ENCODE assay signal across 20 cellular contexts in the genomic region with DNA sequence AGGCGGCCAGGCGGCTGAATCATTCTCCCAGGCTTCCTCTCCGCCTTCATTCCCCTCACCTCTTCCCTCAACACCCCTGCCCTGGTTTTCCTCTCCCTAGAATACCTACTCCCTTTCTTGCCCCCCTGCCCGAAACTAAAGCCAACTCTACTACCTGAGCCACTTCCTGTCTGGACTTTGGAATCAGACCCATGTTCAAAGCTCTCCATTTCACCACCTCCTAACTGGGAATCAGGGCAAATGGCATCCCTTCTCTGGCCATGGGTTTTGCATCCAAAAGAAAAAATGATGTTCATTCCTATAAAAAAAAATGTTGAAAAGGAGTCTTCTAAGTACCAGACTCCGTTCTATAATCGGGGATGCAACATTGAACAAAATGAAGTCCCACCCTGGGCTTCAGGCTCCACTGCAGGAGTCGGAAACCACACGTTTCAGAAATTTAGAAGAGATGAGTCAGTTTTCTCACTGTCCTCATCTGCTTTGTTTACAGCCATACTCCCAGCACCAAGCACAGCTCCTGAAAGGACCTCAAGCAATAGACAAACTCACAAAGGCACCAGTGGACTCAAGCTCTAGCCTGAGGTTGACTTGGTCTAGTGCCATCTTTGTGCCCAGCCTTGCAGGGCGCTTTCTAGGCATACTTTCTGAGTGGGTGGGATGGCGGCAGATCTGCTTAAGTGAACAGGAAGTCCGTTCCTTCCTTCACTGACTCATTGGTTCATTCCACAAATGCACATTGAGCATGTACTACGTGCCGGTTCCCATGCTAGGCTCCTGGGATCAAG.
A peak's percentile ranks its signal among the peaks of the same experiment; 100 is the strongest.
DNase-seq lines count a peak whose midpoint lies in the region; ATAC-seq and TF ChIP-seq lines count a peak whose summit lies in the region.
"Had no signal": no experiment of that assay in that cellular context is flagged by ENCODE, and none has a peak within 500 bp of the region (broad histone marks: within the 10 kb centered on the region; RNA-seq: fewer than 3 reads in every experiment).

No MANE protein-coding gene starts in this region.

- no peaks in the 10 kb centered on the region for H3K36me3 ChIP-seq in neural cell (ENCODE audit: insufficient read depth, low read length)
- H3K36me3 ChIP-seq: tibial artery had no signal

- no peak overlapping the region for H3K4me3 Mint-ChIP-seq in H9
- H3K4me3 Mint-ChIP-seq: activated CD8-positive, alpha-beta T cell treated with anti-CD3 and anti-CD28 coated beads for 36 hours; activated naive CD4-positive, alpha-beta T cell treated with anti-CD3 and anti-CD28 coated beads, Interleukin-2, amount 50 U/mL, for 24 hours; activated T-cell treated with anti-CD3 and anti-CD28 coated beads, Interleukin-2, amount 50 U/mL, for 4 hours; T-helper 17 cell had no signal

- no peak overlapping the region for H2BK5ac ChIP-seq in H9 (ENCODE audit: insufficient read length, low read length)

- H3K27ac Mint-ChIP-seq in H9: no peak overlapping the region
- H3K27ac Mint-ChIP-seq: activated CD8-positive, alpha-beta T cell treated with anti-CD3 and anti-CD28 coated beads for 36 hours; activated naive CD4-positive, alpha-beta T cell treated with anti-CD3 and anti-CD28 coated beads, Interleukin-2, amount 50 U/mL, for 24 hours; T-helper 17 cell had no signal

- H3K4me3 ChIP-seq in neural cell (ENCODE audit: low read length): peak overlapping the region; percentile 7
- H3K4me3 ChIP-seq: body of pancreas, coronary artery, tibial artery had no signal

- no peak for TF ChIP-seq CTCF in H9 (conservative IDR thresholded peaks at IDR 0.05)
- no peak for TF ChIP-seq CTCF in VCaP (conservative IDR thresholded peaks at IDR 0.05)
- TF ChIP-seq CTCF in neural cell (IDR thresholded peaks at IDR 0.05; ENCODE audit: poor library complexity, severe bottlenecking): no peak

- H3K18ac ChIP-seq in H9 (ENCODE audit: insufficient read length, low read depth, low read length): no peak overlapping the region

- H2BK12ac ChIP-seq in H9 (ENCODE audit: insufficient read length, low read depth, low read length): no peak overlapping the region

- no peak overlapping the region for H3K14ac ChIP-seq in H9 (ENCODE audit: insufficient read depth, low read length)

- no peaks in the 10 kb centered on the region for H3K9me3 ChIP-seq in H9 (ENCODE audit: control insufficient read depth, low read depth, low read length)
- H3K9me3 ChIP-seq in neural cell (ENCODE audit: low read length): no peaks in the 10 kb centered on the region
- H3K9me3 ChIP-seq: body of pancreas, tibial artery had no signal

- H2BK20ac ChIP-seq in H9 (ENCODE audit: low read depth, low read length, poor library complexity, severe bottlenecking): no peak overlapping the region

- peaks cover 5% of the 10 kb centered on the region for H3F3A ChIP-seq in neural cell (ENCODE audit: insufficient read depth, low read length, poor library complexity, severe bottlenecking)

- H2AK5ac ChIP-seq in H9 (ENCODE audit: insufficient read length, low read length): peak overlapping the region; percentile 14

- H4K5ac ChIP-seq in H9 (ENCODE audit: insufficient read length, low read depth, low read length): no peak overlapping the region

- no peak overlapping the region for H3K4ac ChIP-seq in H9 (ENCODE audit: low read depth, low read length)

- H3K4me1 Mint-ChIP-seq in H9: peaks cover 58 to 61% of the 10 kb centered on the region in 2 experiments
- H3K4me1 Mint-ChIP-seq: activated naive CD4-positive, alpha-beta T cell treated with anti-CD3 and anti-CD28 coated beads, Interleukin-2, amount 50 U/mL, for 24 hours; T-helper 17 cell had no signal

- H3K79me2 ChIP-seq in H9 (ENCODE audit: insufficient read depth, low read length) (no peaks in the 10 kb centered on the region), neural cell (replicated peaks; ENCODE audit: insufficient read depth, low read length) (no peaks in the 10 kb centered on the region)

- DNase-seq in ELR (ENCODE audit: low read depth) (peak; percentile 2), H9 (no peak), RKO (ENCODE audit: low spot score) (no peak), NCI-H82 (lab: John Stamatoyannopoulos, UW) (no peak), NCI-H510A (lab: John Stamatoyannopoulos, UW) (no peak)
- DNase-seq: activated CD8-positive, alpha-beta T cell treated with anti-CD3 and anti-CD28 coated beads for 36 hours; activated T-cell treated with anti-CD3 and anti-CD28 coated beads, Interleukin-2, amount 50 U/mL, for 4 hours; body of pancreas; left cardiac atrium; midbrain; right cardiac atrium; Right ventricle myocardium superior; stimulated activated naive CD4-positive, alpha-beta T cell; T-helper 17 cell; tibial artery had no signal

- no peak for ATAC-seq in GM21528 (IDR thresholded peaks at IDR 0.05; ENCODE audit: low FRiP score, unreplicated experiment)
- ATAC-seq: activated CD8-positive, alpha-beta T cell treated with anti-CD3 and anti-CD28 coated beads for 36 hours; activated T-cell treated with anti-CD3 and anti-CD28 coated beads, Interleukin-2, amount 50 U/mL, for 4 hours; body of pancreas; left cardiac atrium; right cardiac atrium; T-helper 17 cell had no signal

- H3T11ph ChIP-seq in H9 (ENCODE audit: low read length): no peak overlapping the region

- no peak for TF ChIP-seq EP300 in neural cell (conservative IDR thresholded peaks at IDR 0.05; ENCODE audit: poor library complexity, severe bottlenecking)

- no peaks in the 10 kb centered on the region for H3K23me2 ChIP-seq in H9 (ENCODE audit: insufficient read length, low read depth, low read length, poor library complexity, severe bottlenecking)

- no peaks in the 10 kb centered on the region for H3K9me3 Mint-ChIP-seq in H9
- H3K9me3 Mint-ChIP-seq: activated CD8-positive, alpha-beta T cell treated with anti-CD3 and anti-CD28 coated beads for 36 hours; activated naive CD4-positive, alpha-beta T cell treated with anti-CD3 and anti-CD28 coated beads, Interleukin-2, amount 50 U/mL, for 24 hours; activated T-cell treated with anti-CD3 and anti-CD28 coated beads, Interleukin-2, amount 50 U/mL, for 4 hours had no signal

- H4K20me1 ChIP-seq in H9 (ENCODE audit: control insufficient read depth, insufficient read depth, insufficient read length) (no peaks in the 10 kb centered on the region), neural cell (ENCODE audit: insufficient read depth) (no peaks in the 10 kb centered on the region)

- H3K9ac ChIP-seq in H9 (ENCODE audit: extremely low read depth, insufficient read length, low read length): no peak overlapping the region
- H3K9ac ChIP-seq in neural cell (ENCODE audit: low read length): peak overlapping the region; percentile 34

- no peak overlapping the region for H3K23ac ChIP-seq in H9 (ENCODE audit: insufficient read length, low read depth, low read length)

- H3K56ac ChIP-seq in H9 (ENCODE audit: insufficient read length, low read depth, low read length): no peak overlapping the region

- H3K4me1 ChIP-seq in H9 (ENCODE audit: insufficient read depth, low read length): peaks cover 16% of the 10 kb centered on the region
- H3K4me1 ChIP-seq: body of pancreas, tibial artery had no signal

- H3K36me3 Mint-ChIP-seq in H9 (ENCODE audit: insufficient read depth in 1 of 3, low read depth in 3 of 3): no peaks in the 10 kb centered on the region
- H3K36me3 Mint-ChIP-seq: activated naive CD4-positive, alpha-beta T cell treated with anti-CD3 and anti-CD28 coated beads, Interleukin-2, amount 50 U/mL, for 24 hours had no signal

- H3K27me3 Mint-ChIP-seq in H9 (ENCODE audit: low read depth): no peaks in the 10 kb centered on the region

- TF ChIP-seq RAD21 in neural cell (conservative IDR thresholded peaks at IDR 0.05): no peak

- H3K79me1 ChIP-seq in H9 (ENCODE audit: insufficient read depth, low read depth, low read length, poor library complexity, severe bottlenecking): no peaks in the 10 kb centered on the region

- no peak overlapping the region for H3K4me2 ChIP-seq in H9 (ENCODE audit: insufficient read depth, insufficient read length, low read length)
- H3K4me2 ChIP-seq in neural cell (ENCODE audit: low read length): no peak overlapping the region

- H2BK120ac ChIP-seq in H9 (ENCODE audit: low read depth, low read length, poor library complexity, severe bottlenecking): no peak overlapping the region

- H2BK15ac ChIP-seq in H9 (ENCODE audit: low read depth, low read length): no peak overlapping the region

- H3K27me3 ChIP-seq in H9 (ENCODE audit: insufficient read depth, low read length) (no peaks in the 10 kb centered on the region), neural cell (ENCODE audit: insufficient read depth, low read depth, low read length) (no peaks in the 10 kb centered on the region)
- H3K27me3 ChIP-seq: body of pancreas had no signal

- H3K9me2 ChIP-seq in neural cell (ENCODE audit: insufficient read depth, low read length): no peaks in the 10 kb centered on the region

- no CpG with 5 or more reads among the region's 13 CpGs for WGBS in H9 (ENCODE audit: extremely low coverage, insufficient read length, low lambda C conversion rate)

- H3K27ac ChIP-seq in H9 (ENCODE audit: insufficient read length, low read depth, low read length) (no peak overlapping the region), VCaP (peak overlapping the region; percentile 74), neural cell (ENCODE audit: low read length) (peak overlapping the region; percentile 53)
- H3K27ac ChIP-seq: body of pancreas, coronary artery, tibial artery had no signal

- no peak overlapping the region for H4K91ac ChIP-seq in H9 (ENCODE audit: insufficient read length, low read depth, low read length)

- H2AFZ ChIP-seq in H9 (ENCODE audit: low read length) (no peak overlapping the region), neural cell (ENCODE audit: low read depth, low read length) (no peak overlapping the region)

- no peak overlapping the region for H4K8ac ChIP-seq in H9 (replicated peaks; ENCODE audit: insufficient read length, low read depth, low read length)
